ENCODE assay signal across 7 cellular contexts in the genomic region with DNA sequence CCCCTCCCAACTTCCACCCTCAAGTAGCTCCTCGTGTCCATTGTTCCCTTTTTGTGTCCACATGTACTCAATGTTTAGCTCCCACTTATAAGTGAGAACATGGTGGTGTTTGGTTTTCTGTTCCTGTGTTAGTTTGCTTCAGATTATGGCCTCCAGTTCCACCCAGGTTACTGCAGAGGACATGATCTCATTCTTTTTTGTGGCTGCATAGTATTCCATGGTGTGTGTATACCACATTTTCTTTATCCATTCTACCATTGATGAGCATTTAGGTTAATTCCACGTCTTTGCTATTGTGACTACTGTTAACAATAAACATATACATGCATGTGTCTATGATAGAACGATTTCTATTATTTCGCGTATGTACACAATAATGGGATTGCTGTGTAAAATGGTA.
"Had no signal": no experiment of that assay in that cellular context is flagged by ENCODE, and none has a peak within 500 bp of the region (broad histone marks: within the 10 kb centered on the region; RNA-seq: fewer than 3 reads in every experiment).

No MANE protein-coding gene starts in this region.

- H3K4me2 ChIP-seq: KMS-11 had no signal

- FAIRE-seq: HepG2, HTR-8/SVneo had no signal

- ATAC-seq: HepG2 had no signal

- DNase-seq: IMR-90, KBM-7, KG1 had no signal

- H3K27ac ChIP-seq: HL-60, KMS-11 had no signal

- H3K9ac ChIP-seq: KMS-11 had no signal
